ENCODE assay signal across 14 cellular contexts in the genomic region with DNA sequence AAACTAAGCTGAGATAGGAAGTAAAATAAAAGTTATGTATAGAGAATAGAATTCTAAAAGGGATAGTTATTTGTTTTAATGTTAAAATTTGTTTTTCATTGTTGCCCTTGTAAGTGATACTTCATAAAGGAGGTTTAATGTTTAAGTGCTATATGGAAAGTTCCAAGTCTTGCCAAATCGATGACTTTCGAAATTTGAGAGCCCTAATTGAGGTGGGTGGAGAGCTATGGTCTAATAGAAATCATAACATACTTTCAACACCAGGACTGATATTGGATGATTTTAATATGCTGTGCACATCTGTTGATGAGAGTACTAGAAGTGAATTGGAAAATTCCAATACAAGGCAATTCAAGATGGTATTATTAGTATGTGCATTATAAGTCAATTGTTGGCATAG.
A peak's percentile ranks its signal among the peaks of the same experiment; 100 is the strongest.
DNase-seq lines count a peak whose midpoint lies in the region; ATAC-seq and TF ChIP-seq lines count a peak whose summit lies in the region.
"Had no signal": no experiment of that assay in that cellular context is flagged by ENCODE, and none has a peak within 500 bp of the region (broad histone marks: within the 10 kb centered on the region; RNA-seq: fewer than 3 reads in every experiment).

No MANE protein-coding gene starts in this region.

- peak overlapping the region; percentile 22 to 88 (median 65) for H3K27ac ChIP-seq in gastrocnemius medialis
- H3K27ac ChIP-seq: BLaER1 treated with 17β-estradiol and CSF1 and Interleukin-3, amounts not matched to agents 10 nM and 100 nM; GM23248 had no signal

- H3K27me3 ChIP-seq in gastrocnemius medialis, result no peaks in the 10 kb centered on the region
- H3K27me3 ChIP-seq: BLaER1 treated with 17β-estradiol and CSF1 and Interleukin-3, amounts not matched to agents 10 nM and 100 nM had no signal

- peaks cover 52 to 60% of the 10 kb centered on the region in 2 donors for H3K4me1 ChIP-seq in gastrocnemius medialis
- H3K4me1 ChIP-seq: HAP-1 had no signal

- no peak for TF ChIP-seq CTCF in gastrocnemius medialis (IDR thresholded peaks at IDR 0.05 in 4 of 5, conservative IDR thresholded peaks at IDR 0.05 in 1 of 5)

- H3K4me3 ChIP-seq in gastrocnemius medialis, result no peak overlapping the region
- H3K4me3 ChIP-seq: BLaER1 treated with 17β-estradiol and CSF1 and Interleukin-3, amounts not matched to agents 10 nM and 100 nM; GM23248; HAP-1 had no signal

- in situ Hi-C loops in gastrocnemius medialis (cut with MboI; ENCODE audit: low sequenced_read_pairs in 4 of 4), result loop anchor here in 1 of 4 donors (25.0 kb wide), 1 partner anchor 114 kb away; no protein-coding TSS in a partner anchor

- no peaks in the 10 kb centered on the region for H3K9me3 ChIP-seq in gastrocnemius medialis
- H3K9me3 ChIP-seq: BLaER1 treated with 17β-estradiol and CSF1 and Interleukin-3, amounts not matched to agents 10 nM and 100 nM; HAP-1 had no signal

- DNase-seq in NCI-H2171 treated with DMSO at 0.1 percent for 48 hours (lab: John Stamatoyannopoulos, UW) (peak; percentile 5), NCI-H2171 (lab: John Stamatoyannopoulos, UW) (no peak), NCI-H69 (lab: John Stamatoyannopoulos, UW) (peak; percentile 10), fibroblast of gingiva (ENCODE audit: low read depth) (peak; percentile 73), gastrocnemius medialis (no peak), DMS153 (lab: John Stamatoyannopoulos, UW) (no peak)
- DNase-seq: 8988T; Calu3; CD8-positive, alpha-beta T cell; GM23248 had no signal

- no peak for TF ChIP-seq POLR2A in gastrocnemius medialis (IDR thresholded peaks at IDR 0.05)

- no peak for ATAC-seq in gastrocnemius medialis
- ATAC-seq in activated CD4-positive, CD25-positive, alpha-beta regulatory T cell treated with anti-CD3 and anti-CD28 coated beads, Interleukin-2, amount 50 U/mL, for 24 hours, result no peak
- ATAC-seq: CD8-positive, alpha-beta T cell; HepG2 had no signal

- intact Hi-C loops in gastrocnemius medialis (cut with DNase I; ENCODE audit: low total_unique reads), result no loop called here

- no peaks in the 10 kb centered on the region for H3K36me3 ChIP-seq in gastrocnemius medialis
- H3K36me3 ChIP-seq: HAP-1 had no signal

Comparison
In these comparisons a context has a peak if more than half of its experiments do, and no peak if none do; other contexts are left out.
1. DNase-seq: peak in NCI-H2171 treated with DMSO at 0.1 percent for 48 hours (single experiment), NCI-H69 (single experiment) and fibroblast of gingiva (single experiment); none in NCI-H2171 (single experiment), gastrocnemius medialis (0 of 2) and DMS153 (single experiment).